Comparison of ENCODE assay signal across 13 cellular contexts in the genomic region with DNA sequence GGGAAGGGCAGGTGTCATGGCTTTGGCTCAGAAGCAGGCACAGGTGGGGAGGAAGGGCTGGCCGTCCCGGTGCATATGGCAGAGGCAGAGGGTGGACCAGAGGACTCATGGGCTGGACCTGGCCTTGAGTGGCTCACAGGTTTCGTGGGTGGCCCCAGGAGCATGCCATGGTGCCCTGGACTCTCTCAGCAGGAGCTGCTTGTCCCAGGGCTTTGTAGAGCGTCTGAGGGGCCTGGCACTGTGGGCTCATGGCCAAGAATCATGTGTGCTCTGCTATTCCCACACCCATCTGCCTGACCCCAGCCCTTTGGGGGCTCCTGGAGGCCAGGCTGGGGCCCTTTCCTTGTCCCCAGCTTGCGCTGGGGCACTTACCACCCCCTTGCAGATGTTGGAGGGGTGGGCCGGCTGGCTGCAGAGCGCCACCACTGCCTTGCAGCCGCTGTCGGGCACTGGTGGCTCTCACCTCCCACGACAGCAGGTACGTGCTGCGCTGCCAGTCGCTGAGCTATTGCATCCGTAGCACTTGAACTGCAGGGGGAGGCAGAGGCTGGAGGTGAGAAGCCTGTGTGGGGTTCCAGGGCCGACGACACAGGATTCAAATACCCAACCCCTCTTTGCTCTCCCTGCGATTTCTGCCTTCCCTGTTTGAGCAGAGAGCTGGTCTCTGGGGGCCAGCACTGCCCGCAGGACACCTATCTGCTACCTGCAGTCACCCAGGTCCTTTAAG.
DNase-seq lines count a peak whose midpoint lies in the region; ATAC-seq and TF ChIP-seq lines count a peak whose summit lies in the region.
"Had no signal": no experiment of that assay in that cellular context is flagged by ENCODE, and none has a peak within 500 bp of the region (broad histone marks: within the 10 kb centered on the region; RNA-seq: fewer than 3 reads in every experiment).

No MANE protein-coding gene starts in this region.

- peak overlapping the region; percentile 47 for H3K4me2 ChIP-seq in smooth muscle cell

- H3K4me3 Mint-ChIP-seq in activated CD4-positive, alpha-beta T cell treated with anti-CD3 and anti-CD28 coated beads, Interleukin-2, amount 10 ng/mL, durations not matched to agents 24 days and 14 days = no peak overlapping the region
- H3K4me3 Mint-ChIP-seq in activated T-helper 1 cell treated with anti-CD3 and anti-CD28 coated beads, Interleukin-12 subunit alpha, Interleukin-12 subunit beta, Interleukin-2, Interleukin-4 antibody, amounts not matched to agents 30 ng/mL and 10 ng/mL and 1 ng/mL, durations not matched to agents 14 hours and 24 hours and 36 hours = no peak overlapping the region
- H3K4me3 Mint-ChIP-seq in CD4-positive, alpha-beta memory T cell = no peak overlapping the region
- H3K4me3 Mint-ChIP-seq: B cell; naive thymus-derived CD4-positive, alpha-beta T cell had no signal

- peaks cover 4% of the 10 kb centered on the region for H3K4me1 ChIP-seq in smooth muscle cell (ENCODE audit: low read depth)
- H3K4me1 ChIP-seq in CD4-positive, alpha-beta memory T cell (ENCODE audit: insufficient read depth, low read length) = peaks cover 11% of the 10 kb centered on the region

- H3K27ac Mint-ChIP-seq in activated CD4-positive, alpha-beta T cell treated with anti-CD3 and anti-CD28 coated beads, Interleukin-2, amount 10 ng/mL, durations not matched to agents 24 days and 14 days = no peak overlapping the region
- no peak overlapping the region for H3K27ac Mint-ChIP-seq in activated T-helper 1 cell treated with anti-CD3 and anti-CD28 coated beads, Interleukin-12 subunit alpha, Interleukin-12 subunit beta, Interleukin-2, Interleukin-4 antibody, amounts not matched to agents 30 ng/mL and 10 ng/mL and 1 ng/mL, durations not matched to agents 14 hours and 24 hours and 36 hours
- H3K27ac Mint-ChIP-seq in CD4-positive, alpha-beta memory T cell = no peak overlapping the region
- H3K27ac Mint-ChIP-seq: B cell; naive thymus-derived CD4-positive, alpha-beta T cell had no signal

- intact Hi-C loops in activated CD4-positive, alpha-beta T cell treated with anti-CD3 and anti-CD28 coated beads, Interleukin-2, amount 10 ng/mL, durations not matched to agents 24 days and 14 days (cut with micrococcal nuclease) = no loop called here
- intact Hi-C loops in activated T-helper 1 cell treated with anti-CD3 and anti-CD28 coated beads, Interleukin-12 subunit alpha, Interleukin-12 subunit beta, Interleukin-2, Interleukin-4 antibody, amounts not matched to agents 30 ng/mL and 10 ng/mL and 1 ng/mL, durations not matched to agents 14 hours and 24 hours and 36 hours (cut with micrococcal nuclease) = no loop called here
- intact Hi-C loops in CD4-positive, alpha-beta memory T cell (cut with micrococcal nuclease) = no loop called here

- 70% methylated on average over 18 of the region's 18 CpGs for WGBS in smooth muscle cell (ENCODE audit: low lambda C conversion rate)

- H4K20me1 ChIP-seq in smooth muscle cell (ENCODE audit: low read depth) = no peaks in the 10 kb centered on the region

- H3K4me1 Mint-ChIP-seq in activated CD4-positive, alpha-beta T cell treated with anti-CD3 and anti-CD28 coated beads, Interleukin-2, amount 10 ng/mL, durations not matched to agents 24 days and 14 days = peaks cover 11% of the 10 kb centered on the region
- peaks cover 14% of the 10 kb centered on the region for H3K4me1 Mint-ChIP-seq in activated T-helper 1 cell treated with anti-CD3 and anti-CD28 coated beads, Interleukin-12 subunit alpha, Interleukin-12 subunit beta, Interleukin-2, Interleukin-4 antibody, amounts not matched to agents 30 ng/mL and 10 ng/mL and 1 ng/mL, durations not matched to agents 14 hours and 24 hours and 36 hours (ENCODE audit: low read depth)
- H3K4me1 Mint-ChIP-seq in CD4-positive, alpha-beta memory T cell = peaks cover 10 to 14% (median 12%) of the 10 kb centered on the region in 4 donors

- TF ChIP-seq CTCF in smooth muscle cell (IDR thresholded peaks at IDR 0.05; ENCODE audit: borderline replicate concordance, insufficient read depth, poor library complexity, severe bottlenecking) = no peak

- H3K27me3 Mint-ChIP-seq in activated CD4-positive, alpha-beta T cell treated with anti-CD3 and anti-CD28 coated beads, Interleukin-2, amount 10 ng/mL, durations not matched to agents 24 days and 14 days = peaks cover 3% of the 10 kb centered on the region
- H3K27me3 Mint-ChIP-seq in activated T-helper 1 cell treated with anti-CD3 and anti-CD28 coated beads, Interleukin-12 subunit alpha, Interleukin-12 subunit beta, Interleukin-2, Interleukin-4 antibody, amounts not matched to agents 30 ng/mL and 10 ng/mL and 1 ng/mL, durations not matched to agents 14 hours and 24 hours and 36 hours (ENCODE audit: insufficient read depth) = peaks cover 6% of the 10 kb centered on the region
- peaks cover 4 to 28% of the 10 kb centered on the region in 2 donors for H3K27me3 Mint-ChIP-seq in CD4-positive, alpha-beta memory T cell

- CTCF ChIA-PET in CD4-positive, alpha-beta memory T cell (lab: Charles Lee; ENCODE audit: partially characterized antibody) = interaction anchor here (1.2 kb wide), 1 partner anchor 474 kb away, joined by 4 read pairs; no protein-coding TSS in a partner anchor

- H3K79me2 ChIP-seq in smooth muscle cell (ENCODE audit: low read depth) = no peaks in the 10 kb centered on the region

- H3F3A ChIP-seq in smooth muscle cell (ENCODE audit: low read depth) = no peaks in the 10 kb centered on the region

- H3K36me3 ChIP-seq in smooth muscle cell (ENCODE audit: low read depth) = no peaks in the 10 kb centered on the region
- H3K36me3 ChIP-seq in CD4-positive, alpha-beta memory T cell (ENCODE audit: insufficient read depth, low read length) = no peaks in the 10 kb centered on the region

- no peaks in the 10 kb centered on the region for H3K36me3 Mint-ChIP-seq in activated CD4-positive, alpha-beta T cell treated with anti-CD3 and anti-CD28 coated beads, Interleukin-2, amount 10 ng/mL, durations not matched to agents 24 days and 14 days (ENCODE audit: low read depth)
- no peaks in the 10 kb centered on the region for H3K36me3 Mint-ChIP-seq in activated T-helper 1 cell treated with anti-CD3 and anti-CD28 coated beads, Interleukin-12 subunit alpha, Interleukin-12 subunit beta, Interleukin-2, Interleukin-4 antibody, amounts not matched to agents 30 ng/mL and 10 ng/mL and 1 ng/mL, durations not matched to agents 14 hours and 24 hours and 36 hours (ENCODE audit: low read depth)
- no peaks in the 10 kb centered on the region for H3K36me3 Mint-ChIP-seq in CD4-positive, alpha-beta memory T cell
- H3K36me3 Mint-ChIP-seq: naive thymus-derived CD4-positive, alpha-beta T cell had no signal

- peak overlapping the region; percentile 12 for H3K9ac ChIP-seq in smooth muscle cell (ENCODE audit: low read depth)

- peak; percentile 3 to 8 for DNase-seq in activated CD4-positive, alpha-beta T cell treated with anti-CD3 and anti-CD28 coated beads, Interleukin-2, amount 50 U/mL, for 48 hours
- DNase-seq in activated CD4-positive, alpha-beta T cell treated with anti-CD3 and anti-CD28 coated beads, Interleukin-2, amount 10 ng/mL, durations not matched to agents 24 days and 14 days = no peak
- DNase-seq in NCI-H748 (lab: John Stamatoyannopoulos, UW; ENCODE audit: unreplicated experiment) (peak; percentile 74), dermis blood vessel endothelial cell (peak; percentile 41), smooth muscle cell (lab: John Stamatoyannopoulos, UW; ENCODE audit: unreplicated experiment) (no peak)
- no peak for DNase-seq in activated T-helper 1 cell treated with anti-CD3 and anti-CD28 coated beads, Interleukin-12 subunit alpha, Interleukin-12 subunit beta, Interleukin-2, Interleukin-4 antibody, amounts not matched to agents 30 ng/mL and 10 ng/mL and 1 ng/mL, durations not matched to agents 14 hours and 24 hours and 36 hours (ENCODE audit: low spot score)
- DNase-seq in CD4-positive, alpha-beta memory T cell = no peak
- DNase-seq: activated T-cell treated with anti-CD3 and anti-CD28 coated beads, Interleukin-2, amount 50 U/mL, for 1 hour; naive thymus-derived CD4-positive, alpha-beta T cell; SW 1271 had no signal

- ATAC-seq in GM21737 (IDR thresholded peaks at IDR 0.05; ENCODE audit: unreplicated experiment) = no peak
- ATAC-seq: naive thymus-derived CD4-positive, alpha-beta T cell had no signal

- no peaks in the 10 kb centered on the region for H3K9me3 ChIP-seq in smooth muscle cell (replicated peaks; ENCODE audit: low read depth)
- H3K9me3 ChIP-seq in CD4-positive, alpha-beta memory T cell (ENCODE audit: control insufficient read depth in 1 of 2, low read length in 2 of 2) = no peaks in the 10 kb centered on the region

- no peaks in the 10 kb centered on the region for H3K9me3 Mint-ChIP-seq in activated CD4-positive, alpha-beta T cell treated with anti-CD3 and anti-CD28 coated beads, Interleukin-2, amount 10 ng/mL, durations not matched to agents 24 days and 14 days
- H3K9me3 Mint-ChIP-seq in activated T-helper 1 cell treated with anti-CD3 and anti-CD28 coated beads, Interleukin-12 subunit alpha, Interleukin-12 subunit beta, Interleukin-2, Interleukin-4 antibody, amounts not matched to agents 30 ng/mL and 10 ng/mL and 1 ng/mL, durations not matched to agents 14 hours and 24 hours and 36 hours = no peaks in the 10 kb centered on the region
- no peaks in the 10 kb centered on the region for H3K9me3 Mint-ChIP-seq in CD4-positive, alpha-beta memory T cell

- H2AFZ ChIP-seq in smooth muscle cell (ENCODE audit: low read depth) = no peak overlapping the region

- no peak overlapping the region for H3K4me3 ChIP-seq in smooth muscle cell
- H3K4me3 ChIP-seq in CD4-positive, alpha-beta memory T cell (ENCODE audit: low read length in 2 of 2) = no peak overlapping the region
- H3K4me3 ChIP-seq: coronary artery had no signal

- POLR2A ChIA-PET in CD4-positive, alpha-beta memory T cell (lab: Charles Lee; ENCODE audit: partially characterized antibody) = no interaction called here

- H3K27ac ChIP-seq in smooth muscle cell (ENCODE audit: low read depth) = peak overlapping the region; percentile 52
- H3K27ac ChIP-seq in CD4-positive, alpha-beta memory T cell (ENCODE audit: low read depth, low read length) = no peak overlapping the region
- H3K27ac ChIP-seq: coronary artery had no signal

- no peaks in the 10 kb centered on the region for H3K27me3 ChIP-seq in smooth muscle cell (ENCODE audit: low read depth)
- H3K27me3 ChIP-seq in CD4-positive, alpha-beta memory T cell (ENCODE audit: insufficient read depth, low read length) = no peaks in the 10 kb centered on the region

Comparison
In these comparisons a context has a peak if more than half of its experiments do, and no peak if none do; other contexts are left out.
1. DNase-seq: peak in activated CD4-positive, alpha-beta T cell treated with anti-CD3 and anti-CD28 coated beads, Interleukin-2, amount 50 U/mL, for 48 hours (2 of 2), NCI-H748 (single experiment) and dermis blood vessel endothelial cell (single experiment); none in activated CD4-positive, alpha-beta T cell treated with anti-CD3 and anti-CD28 coated beads, Interleukin-2, amount 10 ng/mL, durations not matched to agents 24 days and 14 days (single experiment), smooth muscle cell (single experiment), activated T-helper 1 cell treated with anti-CD3 and anti-CD28 coated beads, Interleukin-12 subunit alpha, Interleukin-12 subunit beta, Interleukin-2, Interleukin-4 antibody, amounts not matched to agents 30 ng/mL and 10 ng/mL and 1 ng/mL, durations not matched to agents 14 hours and 24 hours and 36 hours (single experiment) and CD4-positive, alpha-beta memory T cell (0 of 5).